10 cellular contexts compared by ENCODE assay signal in genomic region chr3:154095832-154096421, GRCh38. TPM values are rescaled to one million over a fixed set of nuclear protein-coding genes. Genes with fewer than 3 reads are reported as not detected.
DNase-seq lines count a peak whose midpoint lies in the region; ATAC-seq and TF ChIP-seq lines count a peak whose summit lies in the region.
"Had no signal": no experiment of that assay in that cellular context is flagged by ENCODE, and none has a peak within 500 bp of the region (broad histone marks: within the 10 kb centered on the region; RNA-seq: fewer than 3 reads in every experiment).

No MANE protein-coding gene starts in this region.

- H3K4me3 ChIP-seq in DOHH2 (ENCODE audit: low read length) (no peak overlapping the region), MM.1S (ENCODE audit: low read length) (no peak overlapping the region), cardiac fibroblast (replicated peaks in 1 of 2; ENCODE audit: low read depth in 2 of 2, low read length in 2 of 2) (no peak overlapping the region), neural progenitor cell (no peak overlapping the region), vagina (no peak overlapping the region)

- TF ChIP-seq POLR2A in vagina (IDR thresholded peaks at IDR 0.05) = no peak

- no peak for ATAC-seq in GM19023 (IDR thresholded peaks at IDR 0.05; ENCODE audit: unreplicated experiment)
- no peak for ATAC-seq in T-cell (replicated peaks in 1 of 4)
- no peak for ATAC-seq in activated T-cell treated with anti-CD3 and anti-CD28 coated beads, Interleukin-2, amount 50 U/mL, for 4 hours

- H2AFZ ChIP-seq in MM.1S (ENCODE audit: low read length) = no peak overlapping the region
- no peak overlapping the region for H2AFZ ChIP-seq in neural progenitor cell (replicated peaks)

- H3K9me3 Mint-ChIP-seq in neural progenitor cell = no peaks in the 10 kb centered on the region
- H3K9me3 Mint-ChIP-seq in T-cell = no peaks in the 10 kb centered on the region
- H3K9me3 Mint-ChIP-seq in activated T-cell treated with anti-CD3 and anti-CD28 coated beads, Interleukin-2, amount 50 U/mL, for 4 hours = no peaks in the 10 kb centered on the region
- H3K9me3 Mint-ChIP-seq: central memory CD8-positive, alpha-beta T cell had no signal

- H3K4me3 Mint-ChIP-seq in neural progenitor cell = no peak overlapping the region
- no peak overlapping the region for H3K4me3 Mint-ChIP-seq in T-cell
- no peak overlapping the region for H3K4me3 Mint-ChIP-seq in activated T-cell treated with anti-CD3 and anti-CD28 coated beads, Interleukin-2, amount 50 U/mL, for 4 hours
- H3K4me3 Mint-ChIP-seq: central memory CD8-positive, alpha-beta T cell had no signal

- POLR2A ChIA-PET in T-cell (lab: Charles Lee) = no interaction called here

- intact Hi-C loops in vagina (cut with DNase I) = loop anchor here (10.0 kb wide), 1 partner anchor 159 kb away; no protein-coding TSS in a partner anchor

- CTCF ChIA-PET in T-cell (lab: Charles Lee) = no interaction called here

- H3K4me1 ChIP-seq in DOHH2 (ENCODE audit: control insufficient read depth, low read length) (no peaks in the 10 kb centered on the region), MM.1S (ENCODE audit: low read length) (no peaks in the 10 kb centered on the region), neural progenitor cell (no peaks in the 10 kb centered on the region), vagina (no peaks in the 10 kb centered on the region)

- no peaks in the 10 kb centered on the region for H4K20me1 ChIP-seq in DOHH2 (ENCODE audit: control insufficient read depth, insufficient read depth, low read depth, low read length)
- H4K20me1 ChIP-seq in MM.1S (ENCODE audit: insufficient read depth, low read length) = no peaks in the 10 kb centered on the region
- H4K20me1 ChIP-seq in neural progenitor cell (ENCODE audit: low read depth) = no peaks in the 10 kb centered on the region

- H3K4me1 Mint-ChIP-seq in neural progenitor cell = peaks cover 3% of the 10 kb centered on the region
- no peaks in the 10 kb centered on the region for H3K4me1 Mint-ChIP-seq in T-cell
- H3K4me1 Mint-ChIP-seq in activated T-cell treated with anti-CD3 and anti-CD28 coated beads, Interleukin-2, amount 50 U/mL, for 4 hours (ENCODE audit: low read depth) = no peaks in the 10 kb centered on the region
- H3K4me1 Mint-ChIP-seq: central memory CD8-positive, alpha-beta T cell had no signal

- no peaks in the 10 kb centered on the region for H3F3A ChIP-seq in DOHH2 (ENCODE audit: control insufficient read depth, insufficient read depth)
- no peaks in the 10 kb centered on the region for H3F3A ChIP-seq in MM.1S (ENCODE audit: insufficient read depth, low read length)
- no peaks in the 10 kb centered on the region for H3F3A ChIP-seq in neural progenitor cell (ENCODE audit: low read depth)

- H3K27me3 ChIP-seq in DOHH2 (ENCODE audit: control insufficient read depth, low read length) = no peaks in the 10 kb centered on the region
- H3K27me3 ChIP-seq in MM.1S (replicated peaks; ENCODE audit: insufficient read depth, low read length) = no peaks in the 10 kb centered on the region
- no peaks in the 10 kb centered on the region for H3K27me3 ChIP-seq in neural progenitor cell
- no peaks in the 10 kb centered on the region for H3K27me3 ChIP-seq in vagina

- DNase-seq in MM.1S (peak; percentile 30), cardiac fibroblast (ENCODE audit: low read depth in 2 of 2) (peak; percentile 67 to 70), neural progenitor cell (ENCODE audit: low spot score) (no peak), T-cell (no peak), vagina (ENCODE audit: extremely low spot score in 2 of 2) (no peak)
- no peak for DNase-seq in activated T-cell treated with anti-CD3 and anti-CD28 coated beads, Interleukin-2, amount 50 U/mL, for 4 hours
- DNase-seq: nucleus accumbens had no signal

- H3K27ac Mint-ChIP-seq in neural progenitor cell (no peak overlapping the region), T-cell (no peak overlapping the region)

- H3K36me3 Mint-ChIP-seq in neural progenitor cell = no peaks in the 10 kb centered on the region
- H3K36me3 Mint-ChIP-seq in T-cell = no peaks in the 10 kb centered on the region
- H3K36me3 Mint-ChIP-seq in activated T-cell treated with anti-CD3 and anti-CD28 coated beads, Interleukin-2, amount 50 U/mL, for 4 hours (ENCODE audit: insufficient read depth) = no peaks in the 10 kb centered on the region

- H3K9ac ChIP-seq in MM.1S (ENCODE audit: low read length) (no peak overlapping the region), neural progenitor cell (no peak overlapping the region)

- H3K4me2 ChIP-seq in DOHH2 (ENCODE audit: low read length) = no peak overlapping the region
- H3K4me2 ChIP-seq in MM.1S (ENCODE audit: low read depth, low read length) = no peak overlapping the region
- no peak overlapping the region for H3K4me2 ChIP-seq in neural progenitor cell

- no peaks in the 10 kb centered on the region for H3K9me2 ChIP-seq in DOHH2 (replicated peaks; ENCODE audit: control insufficient read depth, low read length)
- H3K9me2 ChIP-seq in MM.1S (replicated peaks; ENCODE audit: insufficient read depth, low read length) = no peaks in the 10 kb centered on the region

- no peaks in the 10 kb centered on the region for H3K36me3 ChIP-seq in DOHH2 (ENCODE audit: control insufficient read depth, low read length)
- no peaks in the 10 kb centered on the region for H3K36me3 ChIP-seq in MM.1S (replicated peaks; ENCODE audit: insufficient read depth, low read length)
- no peaks in the 10 kb centered on the region for H3K36me3 ChIP-seq in neural progenitor cell
- no peaks in the 10 kb centered on the region for H3K36me3 ChIP-seq in vagina

- peak; percentile 24 for TF ChIP-seq CTCF in DOHH2 (IDR thresholded peaks at IDR 0.05; ENCODE audit: low read depth, low read length, poor library complexity, severe bottlenecking)
- TF ChIP-seq CTCF in MM.1S (IDR thresholded peaks at IDR 0.05; ENCODE audit: low read length) = peak; percentile 47
- peak; percentile 48 for TF ChIP-seq CTCF in cardiac fibroblast (IDR thresholded peaks at IDR 0.05; ENCODE audit: low read depth, low read length)
- TF ChIP-seq CTCF in neural progenitor cell (IDR thresholded peaks at IDR 0.05) = peak; percentile 50
- TF ChIP-seq CTCF in vagina (IDR thresholded peaks at IDR 0.05) = peak in 1 of 3 experiments; percentile 15

- no peak overlapping the region for H3K27ac ChIP-seq in DOHH2 (ENCODE audit: low read depth, low read length)
- H3K27ac ChIP-seq in MM.1S (ENCODE audit: low read length) = no peak overlapping the region
- H3K27ac ChIP-seq in neural progenitor cell = no peak overlapping the region
- H3K27ac ChIP-seq in vagina = no peak overlapping the region

- no peaks in the 10 kb centered on the region for H3K9me3 ChIP-seq in DOHH2 (ENCODE audit: control insufficient read depth, insufficient read depth, low read length)
- H3K9me3 ChIP-seq in MM.1S (replicated peaks; ENCODE audit: insufficient read depth, low read length) = no peaks in the 10 kb centered on the region
- H3K9me3 ChIP-seq in neural progenitor cell (ENCODE audit: low read depth) = no peaks in the 10 kb centered on the region
- no peaks in the 10 kb centered on the region for H3K9me3 ChIP-seq in vagina

- H3K79me2 ChIP-seq in DOHH2 (ENCODE audit: control insufficient read depth, low read length) (no peaks in the 10 kb centered on the region), MM.1S (ENCODE audit: low read length) (no peaks in the 10 kb centered on the region), neural progenitor cell (ENCODE audit: low read depth) (no peaks in the 10 kb centered on the region)

- H3K27me3 Mint-ChIP-seq in neural progenitor cell (ENCODE audit: insufficient read depth, low read depth) = peaks cover 2% of the 10 kb centered on the region
- peaks cover 0 to 1% of the 10 kb centered on the region in 2 donors for H3K27me3 Mint-ChIP-seq in T-cell
- peaks cover 4% of the 10 kb centered on the region for H3K27me3 Mint-ChIP-seq in activated T-cell treated with anti-CD3 and anti-CD28 coated beads, Interleukin-2, amount 50 U/mL, for 4 hours (ENCODE audit: low read depth)
- H3K27me3 Mint-ChIP-seq: central memory CD8-positive, alpha-beta T cell had no signal

RNA-seq across cellular contexts. Expression of gene ARHGEF26, which starts 25.3 kb away (rescaled TPM):
- total RNA-seq in neural progenitor cell (ENCODE audit: low replicate concordance) = 13.4 and 14.0 TPM in 2 replicates
- under 1 TPM; 0.12 to 0.29 (median 0.23) TPM for total RNA-seq in T-cell
- total RNA-seq in activated T-cell treated with anti-CD3 and anti-CD28 coated beads, Interleukin-2, amount 50 U/mL, for 4 hours = under 1 TPM in 2 of 3 donors, not detected in 1; 0.05 to 0.15 TPM
- 29.2 TPM for total RNA-seq in vagina

Comparison
In these comparisons a context has a peak if more than half of its experiments do, and no peak if none do; other contexts are left out.
1. DNase-seq: peak in MM.1S (single experiment) and cardiac fibroblast (2 of 2); none in neural progenitor cell (single experiment), T-cell (0 of 34), activated T-cell treated with anti-CD3 and anti-CD28 coated beads, Interleukin-2, amount 50 U/mL, for 4 hours (single experiment) and vagina (0 of 2).
2. RNA of gene ARHGEF26, which starts 25.3 kb away (total RNA-seq): 29.2 TPM in vagina (single experiment) and 13.4 to 14.0 TPM in neural progenitor cell; 0.12 to 0.29 TPM in T-cell and 0.05 to 0.15 TPM in activated T-cell treated with anti-CD3 and anti-CD28 coated beads, Interleukin-2, amount 50 U/mL, for 4 hours; every median in the first group is over 10 times any median in the second.